8 cellular contexts compared by ENCODE assay signal in the genomic region with DNA sequence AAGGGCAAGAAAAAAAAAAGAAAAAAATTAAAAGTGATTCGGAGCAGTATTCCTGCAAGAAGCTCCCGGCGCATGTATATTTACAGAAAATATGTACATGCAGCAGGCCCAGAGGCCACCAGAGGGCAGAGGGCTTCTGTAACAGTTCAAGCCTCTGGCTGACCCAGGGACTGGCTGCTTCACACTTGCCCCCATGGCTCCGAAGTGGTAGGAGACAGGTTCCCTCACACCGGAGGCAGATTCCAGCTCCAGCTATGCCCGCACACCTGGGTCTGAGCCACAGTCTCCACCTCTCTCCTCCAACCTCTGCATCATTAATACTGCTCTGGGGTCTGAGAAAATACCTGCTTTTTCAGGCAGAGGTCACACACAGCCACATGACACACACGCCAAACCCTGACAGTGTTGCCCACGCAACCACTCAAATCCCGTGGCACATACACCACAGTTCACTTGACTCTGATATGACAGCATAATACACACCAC. TPM values are rescaled to one million over a fixed set of nuclear protein-coding genes. Genes with fewer than 3 reads are reported as not detected.
A peak's percentile ranks its signal among the peaks of the same experiment; 100 is the strongest.
DNase-seq lines count a peak whose midpoint lies in the region; ATAC-seq, FAIRE-seq and TF ChIP-seq lines count a peak whose summit lies in the region.

No MANE protein-coding gene starts in this region.

- H3K27me3 Mint-ChIP-seq in T-helper 17 cell (no peaks in the 10 kb centered on the region), MCF 10A (ENCODE audit: insufficient read depth, unreplicated experiment) (no peaks in the 10 kb centered on the region)

- BruUV-seq in MCF 10A (replicated peaks; lab: Mats Ljungman, UMichigan): no TSS peak

- TF ChIP-seq EP300 in suprapubic skin (IDR thresholded peaks at IDR 0.05): no peak

- H3K4me3 Mint-ChIP-seq in T-helper 17 cell (no peak overlapping the region), MCF 10A (ENCODE audit: unreplicated experiment) (peak overlapping the region; percentile 90)

- ATAC-seq in T-helper 17 cell: no peak
- ATAC-seq in left lung: peak; percentile 52
- ATAC-seq in HG03280 (IDR thresholded peaks at IDR 0.05; ENCODE audit: unreplicated experiment): no peak

- H3K27ac Mint-ChIP-seq in T-helper 17 cell: peak overlapping the region; percentile 99
- H3K27ac Mint-ChIP-seq in MCF 10A (ENCODE audit: low read depth, unreplicated experiment): peak overlapping the region; percentile 46

- H3K9me3 ChIP-seq in T-helper 17 cell (ENCODE audit: control insufficient read depth, low read length, poor library complexity, severe bottlenecking): no peaks in the 10 kb centered on the region
- H3K9me3 ChIP-seq in left lung: no peaks in the 10 kb centered on the region
- no peaks in the 10 kb centered on the region for H3K9me3 ChIP-seq in suprapubic skin

- 74% methylated on average over 9 of the region's 9 CpGs for WGBS in suprapubic skin

- DNase-seq in COLO668 (lab: John Stamatoyannopoulos, UW; ENCODE audit: unreplicated experiment) (peak; percentile 31), HTR-8/SVneo (ENCODE audit: insufficient read length, low spot score) (peak; percentile 38), T-helper 17 cell (peak in 2 of 3 donors; percentile 20 to 27), MCF 10A (ENCODE audit: unreplicated experiment) (peak; percentile 73), left lung (peak; percentile 64 to 86), suprapubic skin (ENCODE audit: low spot score in 2 of 2) (no peak), NCI-H2029 (lab: John Stamatoyannopoulos, UW) (no peak)

- H3K4me3 ChIP-seq in left lung (no peak overlapping the region), suprapubic skin (no peak overlapping the region)

- TF ChIP-seq CTCF in MCF 10A (IDR thresholded peaks at IDR 0.05; ENCODE audit: unreplicated experiment): peak; percentile 87
- TF ChIP-seq CTCF in left lung (IDR thresholded peaks at IDR 0.05): peak; percentile 45 to 59
- TF ChIP-seq CTCF in suprapubic skin (IDR thresholded peaks at IDR 0.05): peak; percentile 55 to 66

- H3K27me3 ChIP-seq in left lung: no peaks in the 10 kb centered on the region
- H3K27me3 ChIP-seq in suprapubic skin: no peaks in the 10 kb centered on the region

- CTCF ChIA-PET in MCF 10A (lab: Yijun Ruan, JAX): interaction anchor here (0.7 to 14.2 kb wide), 25 partner anchors 8 to 235 kb away, joined by 3 to 331 read pairs (median 5); a partner anchor contains a TSS

- H3K4me1 ChIP-seq in left lung (peaks cover 0 to 34% of the 10 kb centered on the region in 2 donors), suprapubic skin (peaks cover 50% of the 10 kb centered on the region)

- peaks cover 41% of the 10 kb centered on the region for H3K4me1 Mint-ChIP-seq in T-helper 17 cell
- peaks cover 51% of the 10 kb centered on the region for H3K4me1 Mint-ChIP-seq in MCF 10A (ENCODE audit: insufficient read depth, unreplicated experiment)

- intact Hi-C loops in MCF 10A (cut with micrococcal nuclease) (loop anchor here (2.0 kb wide), 1 partner anchor 61 kb away; a partner anchor contains a TSS), left lung (cut with DNase I) (no loop called here)

- H3K36me3 ChIP-seq in left lung (no peaks in the 10 kb centered on the region), suprapubic skin (peaks cover 3% of the 10 kb centered on the region)

- no peak for FAIRE-seq in HTR-8/SVneo (lab: Jason Lieb, UNC)

- H3K9me3 Mint-ChIP-seq in MCF 10A (ENCODE audit: unreplicated experiment): no peaks in the 10 kb centered on the region

- no peak for TF ChIP-seq POLR2A in suprapubic skin (IDR thresholded peaks at IDR 0.05)

- POLR2A ChIA-PET in MCF 10A (lab: Yijun Ruan, JAX): interaction anchor here (1.8 to 7.3 kb wide), 4 partner anchors 24 to 50 kb away, joined by 9 to 122 read pairs (median 16); a partner anchor contains a TSS

- H3K27ac ChIP-seq in left lung: no peak overlapping the region
- no peak overlapping the region for H3K27ac ChIP-seq in suprapubic skin

- H3K36me3 Mint-ChIP-seq in T-helper 17 cell (ENCODE audit: low read depth) (peaks cover 4% of the 10 kb centered on the region), MCF 10A (ENCODE audit: insufficient read depth, unreplicated experiment) (peaks cover 17% of the 10 kb centered on the region)

RNA-seq across cellular contexts. Expression of a gene that starts 2.2 kb away (rescaled TPM):
- total RNA-seq in T-helper 17 cell: 100 to 1,000 TPM; 156 to 189 TPM
- total RNA-seq in MCF 10A (2022): 0.34 and 0.58 TPM in 2 replicates
- total RNA-seq in left lung: 10 to 100 TPM; 18.8 to 57.7 TPM
- 10 to 100 TPM; 12.3 to 46.2 (median 14.5) TPM for total RNA-seq in suprapubic skin

RNA-seq across cellular contexts. Expression of a gene that starts 17.4 kb away (rescaled TPM):
- total RNA-seq in T-helper 17 cell (not detected), MCF 10A (2022) (7.0 and 11.2 TPM in 2 replicates), left lung (1 to 10 TPM; 5.6 to 9.6 TPM), suprapubic skin (100 to 1,000 TPM; 126 to 188 (median 164) TPM)

RNA-seq across cellular contexts. Expression of a gene that starts 26.2 kb away (rescaled TPM):
- total RNA-seq in T-helper 17 cell (10 to 100 TPM; 80.6 to 85.4 TPM), MCF 10A (2022) (48.8 and 52.8 TPM in 2 replicates), left lung (10 to 100 TPM; 56.1 to 72.4 TPM), suprapubic skin (10 to 100 TPM; 33.9 to 88.7 (median 43.7) TPM)

RNA-seq across cellular contexts. Expression of a gene that starts 26.2 kb away (rescaled TPM):
- total RNA-seq in T-helper 17 cell (under 1 TPM in 1 of 2 donors, not detected in 1; 0.57 TPM), MCF 10A (2022) (not detected in 2 replicates), left lung (10 to 100 TPM in 1 of 2 donors, 1 to 10 TPM in 1; 4.5 to 10.3 TPM), suprapubic skin (1 to 10 TPM in 3 of 4 donors, not detected in 1; 1.3 to 4.0 (median 1.4) TPM)

RNA-seq across cellular contexts. Expression of a gene that starts 33.2 kb away (rescaled TPM):
- 10 to 100 TPM; 45.5 to 45.7 TPM for total RNA-seq in T-helper 17 cell
- 35.2 and 48.0 TPM in 2 replicates for total RNA-seq in MCF 10A (2022)
- total RNA-seq in left lung: 10 to 100 TPM; 35.1 to 73.5 TPM
- total RNA-seq in suprapubic skin: 100 to 1,000 TPM in 2 of 4 donors, 10 to 100 TPM in 2; 70.0 to 123 (median 98.8) TPM

Comparison
In these comparisons a context has a peak if more than half of its experiments do, and no peak if none do; other contexts are left out.
1. DNase-seq: peak in COLO668 (single experiment), HTR-8/SVneo (single experiment), T-helper 17 cell (2 of 3), MCF 10A (single experiment) and left lung (2 of 2); none in suprapubic skin (0 of 2) and NCI-H2029 (single experiment).
2. RNA of a gene that starts 17.4 kb away (total RNA-seq): 126 to 188 TPM in suprapubic skin; 5.6 to 9.6 TPM in left lung, 7.0 to 11.2 TPM in MCF 10A and not detected in T-helper 17 cell; every median in the first group is over 10 times any median in the second.
3. Peak in every context shown above with its lines, with median percentiles within 50 percentile points of each other: CTCF ChIP-seq.